13 cellular contexts compared by ENCODE assay signal in genomic region chr18:45589559-45590041, GRCh38. TPM values are rescaled to one million over a fixed set of nuclear protein-coding genes. Genes with fewer than 3 reads are reported as not detected.
A peak's percentile ranks its signal among the peaks of the same experiment; 100 is the strongest.
DNase-seq lines count a peak whose midpoint lies in the region; ATAC-seq lines count a peak whose summit lies in the region.
"Had no signal": no experiment of that assay in that cellular context is flagged by ENCODE, and none has a peak within 500 bp of the region (broad histone marks: within the 10 kb centered on the region; RNA-seq: fewer than 3 reads in every experiment).

No MANE protein-coding gene starts in this region.

- no peak for ATAC-seq in activated CD8-positive, alpha-beta T cell treated with anti-CD3 and anti-CD28 coated beads, Interleukin-2, amount 10 ng/mL, durations not matched to agents 7 days and 5 days
- ATAC-seq in HG03521 (IDR thresholded peaks at IDR 0.05; ENCODE audit: unreplicated experiment), result no peak
- ATAC-seq in natural killer cell treated with Interleukin-12 subunit alpha and Interleukin-12 subunit beta and Interleukin-15 and Interleukin-18, amount 100 ng/mL, for 72 hours, result no peak
- ATAC-seq: T-helper 17 cell had no signal

- H3K4me3 ChIP-seq in SK-N-MC (peak overlapping the region; percentile 73), skeletal muscle cell (ENCODE audit: low read depth, low read length) (peak overlapping the region; percentile 11)

- DNase-seq in GM04503 (ENCODE audit: low read depth) (peak; percentile 69), SK-N-MC (ENCODE audit: low read depth, low spot score) (peak; percentile 84), globus pallidus (ENCODE audit: low spot score) (peak; percentile 1), skeletal muscle cell (ENCODE audit: low read depth) (peak; percentile 80), SHP77 treated with DMSO at 0.1 percent for 48 hours (lab: John Stamatoyannopoulos, UW) (no peak)
- no peak for DNase-seq in activated CD8-positive, alpha-beta T cell treated with anti-CD3 and anti-CD28 coated beads, Interleukin-2, amount 10 ng/mL, durations not matched to agents 7 days and 5 days
- no peak for DNase-seq in natural killer cell treated with Interleukin-12 subunit alpha and Interleukin-12 subunit beta and Interleukin-15 and Interleukin-18, amount 100 ng/mL, for 72 hours (ENCODE audit: low spot score)
- DNase-seq: activated naive CD4-positive, alpha-beta T cell treated with anti-CD3 and anti-CD28 coated beads for 36 hours; DND-41; occipital lobe; T-helper 17 cell had no signal

- H3K36me3 ChIP-seq in SK-N-MC (ENCODE audit: insufficient read depth, low read length), result no peaks in the 10 kb centered on the region

- no peaks in the 10 kb centered on the region for H3K4me1 Mint-ChIP-seq in activated CD8-positive, alpha-beta T cell treated with anti-CD3 and anti-CD28 coated beads, Interleukin-2, amount 10 ng/mL, durations not matched to agents 7 days and 5 days (ENCODE audit: low read depth)
- H3K4me1 Mint-ChIP-seq in natural killer cell treated with Interleukin-12 subunit alpha and Interleukin-12 subunit beta and Interleukin-15 and Interleukin-18, amount 100 ng/mL, for 72 hours (ENCODE audit: low read depth in 2 of 2), result no peaks in the 10 kb centered on the region
- H3K4me1 Mint-ChIP-seq: T-helper 17 cell had no signal

- no peak overlapping the region for H3K27ac Mint-ChIP-seq in activated CD8-positive, alpha-beta T cell treated with anti-CD3 and anti-CD28 coated beads, Interleukin-2, amount 10 ng/mL, durations not matched to agents 7 days and 5 days
- no peak overlapping the region for H3K27ac Mint-ChIP-seq in natural killer cell treated with Interleukin-12 subunit alpha and Interleukin-12 subunit beta and Interleukin-15 and Interleukin-18, amount 100 ng/mL, for 72 hours
- H3K27ac Mint-ChIP-seq: activated naive CD4-positive, alpha-beta T cell treated with anti-CD3 and anti-CD28 coated beads for 36 hours; T-helper 17 cell had no signal

- no peak overlapping the region for H3K4me3 Mint-ChIP-seq in activated CD8-positive, alpha-beta T cell treated with anti-CD3 and anti-CD28 coated beads, Interleukin-2, amount 10 ng/mL, durations not matched to agents 7 days and 5 days
- no peak overlapping the region for H3K4me3 Mint-ChIP-seq in natural killer cell treated with Interleukin-12 subunit alpha and Interleukin-12 subunit beta and Interleukin-15 and Interleukin-18, amount 100 ng/mL, for 72 hours
- H3K4me3 Mint-ChIP-seq: activated naive CD4-positive, alpha-beta T cell treated with anti-CD3 and anti-CD28 coated beads for 36 hours; T-helper 17 cell had no signal

- CTCF ChIA-PET in activated CD8-positive, alpha-beta T cell treated with anti-CD3 and anti-CD28 coated beads, Interleukin-2, amount 10 ng/mL, durations not matched to agents 7 days and 5 days (lab: Charles Lee), result interaction anchor here (0.8 kb wide), 1 partner anchor 25 kb away, joined by 3 read pairs; no protein-coding TSS in a partner anchor

- POLR2A ChIA-PET in activated CD8-positive, alpha-beta T cell treated with anti-CD3 and anti-CD28 coated beads, Interleukin-2, amount 10 ng/mL, durations not matched to agents 7 days and 5 days (lab: Charles Lee), result no interaction called here

- no peaks in the 10 kb centered on the region for H3K9me3 Mint-ChIP-seq in activated CD8-positive, alpha-beta T cell treated with anti-CD3 and anti-CD28 coated beads, Interleukin-2, amount 10 ng/mL, durations not matched to agents 7 days and 5 days (ENCODE audit: insufficient read depth)
- no peaks in the 10 kb centered on the region for H3K9me3 Mint-ChIP-seq in natural killer cell treated with Interleukin-12 subunit alpha and Interleukin-12 subunit beta and Interleukin-15 and Interleukin-18, amount 100 ng/mL, for 72 hours
- H3K9me3 Mint-ChIP-seq: activated naive CD4-positive, alpha-beta T cell treated with anti-CD3 and anti-CD28 coated beads for 36 hours had no signal

- peak overlapping the region; percentile 96 for H3K27ac ChIP-seq in SK-N-MC

- H3K36me3 Mint-ChIP-seq in activated CD8-positive, alpha-beta T cell treated with anti-CD3 and anti-CD28 coated beads, Interleukin-2, amount 10 ng/mL, durations not matched to agents 7 days and 5 days (ENCODE audit: low read depth), result no peaks in the 10 kb centered on the region
- H3K36me3 Mint-ChIP-seq in natural killer cell treated with Interleukin-12 subunit alpha and Interleukin-12 subunit beta and Interleukin-15 and Interleukin-18, amount 100 ng/mL, for 72 hours, result no peaks in the 10 kb centered on the region

- no peaks in the 10 kb centered on the region for H3K27me3 Mint-ChIP-seq in activated CD8-positive, alpha-beta T cell treated with anti-CD3 and anti-CD28 coated beads, Interleukin-2, amount 10 ng/mL, durations not matched to agents 7 days and 5 days (ENCODE audit: low read depth)
- peaks cover 6 to 7% of the 10 kb centered on the region in 2 donors for H3K27me3 Mint-ChIP-seq in natural killer cell treated with Interleukin-12 subunit alpha and Interleukin-12 subunit beta and Interleukin-15 and Interleukin-18, amount 100 ng/mL, for 72 hours

- no peak overlapping the region for H3K9ac ChIP-seq in SK-N-MC (ENCODE audit: insufficient read length)

- no peaks in the 10 kb centered on the region for H3K9me3 ChIP-seq in SK-N-MC (ENCODE audit: low read depth, low read length)

RNA-seq across cellular contexts. Expression of gene SLC14A2, which starts 25.7 kb away (rescaled TPM):
- total RNA-seq in activated CD8-positive, alpha-beta T cell treated with anti-CD3 and anti-CD28 coated beads, Interleukin-2, amount 10 ng/mL, durations not matched to agents 7 days and 5 days, result under 1 TPM; 0.10 to 0.11 TPM
- total RNA-seq in natural killer cell treated with Interleukin-12 subunit alpha and Interleukin-12 subunit beta and Interleukin-15 and Interleukin-18, amount 100 ng/mL, for 72 hours, result under 1 TPM; 0.21 to 0.36 TPM
- total RNA-seq: activated naive CD4-positive, alpha-beta T cell treated with anti-CD3 and anti-CD28 coated beads for 36 hours; frontal cortex had no signal

Comparison
In these comparisons a context has a peak if more than half of its experiments do, and no peak if none do; other contexts are left out.
1. DNase-seq: peak in GM04503 (single experiment), SK-N-MC (single experiment), globus pallidus (single experiment) and skeletal muscle cell (single experiment); none in activated CD8-positive, alpha-beta T cell treated with anti-CD3 and anti-CD28 coated beads, Interleukin-2, amount 10 ng/mL, durations not matched to agents 7 days and 5 days (single experiment), SHP77 treated with DMSO at 0.1 percent for 48 hours (single experiment) and natural killer cell treated with Interleukin-12 subunit alpha and Interleukin-12 subunit beta and Interleukin-15 and Interleukin-18, amount 100 ng/mL, for 72 hours (single experiment).